Comparison of ENCODE assay signal across 15 cellular contexts in genomic region chr2:41718703-41719102, GRCh38.
A peak's percentile ranks its signal among the peaks of the same experiment; 100 is the strongest.
DNase-seq lines count a peak whose midpoint lies in the region; TF ChIP-seq lines count a peak whose summit lies in the region.
"Had no signal": no experiment of that assay in that cellular context is flagged by ENCODE, and none has a peak within 500 bp of the region (broad histone marks: within the 10 kb centered on the region; RNA-seq: fewer than 3 reads in every experiment).

No MANE protein-coding gene starts in this region.

- H2AK5ac ChIP-seq in H9 (ENCODE audit: insufficient read length, low read length), result no peak overlapping the region

- DNase-seq in CD1c-positive myeloid dendritic cell (ENCODE audit: extremely low spot score) (peak; percentile 21), NB4 (ENCODE audit: low read depth) (peak; percentile 16), SKM-1 (lab: John Stamatoyannopoulos, UW; ENCODE audit: unreplicated experiment) (peak; percentile 19), NCI-H1694 (lab: John Stamatoyannopoulos, UW) (no peak), NCI-H2171 treated with DMSO at 0.1 percent for 48 hours (lab: John Stamatoyannopoulos, UW) (no peak), H9 (no peak)
- DNase-seq: DMS 273 treated with DMSO at 0.1 percent for 48 hours, MG63, NCI-H1417 treated with DMSO at 0.1 percent for 48 hours, NCI-H2029 treated with DMSO at 0.1 percent for 48 hours, NCI-H226, NCI-H526 treated with DMSO at 0.1 percent for 48 hours, SIG-M5 had no signal

- H2BK12ac ChIP-seq in H9 (ENCODE audit: insufficient read length, low read depth, low read length), result no peak overlapping the region

- no peak overlapping the region for H2BK5ac ChIP-seq in H9 (ENCODE audit: insufficient read length, low read length)

- no peak overlapping the region for H3T11ph ChIP-seq in H9 (ENCODE audit: low read length)

- H3K4me3 ChIP-seq in NB4 (ENCODE audit: low read depth, low read length) (no peak overlapping the region), parathyroid adenoma (ENCODE audit: low read depth, low read length) (no peak overlapping the region)
- H3K4me3 ChIP-seq: MG63 had no signal

- H2BK20ac ChIP-seq in H9 (ENCODE audit: low read depth, low read length, poor library complexity, severe bottlenecking), result no peak overlapping the region

- H3K9ac ChIP-seq in parathyroid adenoma (no peak overlapping the region), H9 (ENCODE audit: extremely low read depth, insufficient read length, low read length) (no peak overlapping the region)
- H3K9ac ChIP-seq: KMS-11 had no signal

- no CpG with 5 or more reads among the region's 1 CpG for WGBS in H9 (ENCODE audit: extremely low coverage, insufficient read length, low lambda C conversion rate)

- H2AFZ ChIP-seq in parathyroid adenoma (peak overlapping the region; percentile 33), H9 (ENCODE audit: low read length) (no peak overlapping the region)

- H3K23ac ChIP-seq in H9 (ENCODE audit: insufficient read length, low read depth, low read length), result no peak overlapping the region

- no peak overlapping the region for H3K18ac ChIP-seq in H9 (ENCODE audit: insufficient read length, low read depth, low read length)

- no peaks in the 10 kb centered on the region for H3K23me2 ChIP-seq in H9 (ENCODE audit: insufficient read length, low read depth, low read length, poor library complexity, severe bottlenecking)

- no peak overlapping the region for H4K5ac ChIP-seq in H9 (ENCODE audit: insufficient read length, low read depth, low read length)

- no peak overlapping the region for H4K91ac ChIP-seq in H9 (ENCODE audit: insufficient read length, low read depth, low read length)

- TF ChIP-seq POLR2A in NB4 (IDR thresholded peaks at IDR 0.05; ENCODE audit: extremely low read depth, insufficient read length), result no peak

- no peaks in the 10 kb centered on the region for H4K20me1 ChIP-seq in H9 (ENCODE audit: control insufficient read depth, insufficient read depth, insufficient read length)

- H3K27me3 Mint-ChIP-seq in H9 (ENCODE audit: low read depth), result no peaks in the 10 kb centered on the region

- no peak overlapping the region for H3K4ac ChIP-seq in H9 (ENCODE audit: low read depth, low read length)

- no peaks in the 10 kb centered on the region for H3K36me3 Mint-ChIP-seq in H9 (ENCODE audit: insufficient read depth in 1 of 3, low read depth in 3 of 3)

- H3K14ac ChIP-seq in H9 (ENCODE audit: insufficient read depth, low read length), result no peak overlapping the region

- no peak overlapping the region for H3K27ac ChIP-seq in parathyroid adenoma
- no peak overlapping the region for H3K27ac ChIP-seq in H9 (ENCODE audit: insufficient read length, low read depth, low read length)
- H3K27ac ChIP-seq: KMS-11 had no signal

- no peak overlapping the region for H3K27ac Mint-ChIP-seq in H9

- H3K4me1 ChIP-seq in parathyroid adenoma (peaks cover 36% of the 10 kb centered on the region), H9 (ENCODE audit: insufficient read depth, low read length) (no peaks in the 10 kb centered on the region)

- TF ChIP-seq CTCF in NB4 (IDR thresholded peaks at IDR 0.05; ENCODE audit: low read depth, low read length), result no peak
- no peak for TF ChIP-seq CTCF in parathyroid adenoma (IDR thresholded peaks at IDR 0.05)
- TF ChIP-seq CTCF in H9 (conservative IDR thresholded peaks at IDR 0.05), result no peak

- H3K4me2 ChIP-seq in parathyroid adenoma (ENCODE audit: low read length) (no peak overlapping the region), H9 (ENCODE audit: insufficient read depth, insufficient read length, low read length) (no peak overlapping the region)
- H3K4me2 ChIP-seq: KMS-11 had no signal

- H3K79me2 ChIP-seq in parathyroid adenoma (no peaks in the 10 kb centered on the region), H9 (ENCODE audit: insufficient read depth, low read length) (no peaks in the 10 kb centered on the region)

- H2BK15ac ChIP-seq in H9 (ENCODE audit: low read depth, low read length), result no peak overlapping the region

- H3K9me3 Mint-ChIP-seq in H9, result no peaks in the 10 kb centered on the region

- H3K27me3 ChIP-seq in parathyroid adenoma (ENCODE audit: control insufficient read depth, insufficient read depth, low read length) (no peaks in the 10 kb centered on the region), H9 (ENCODE audit: insufficient read depth, low read length) (no peaks in the 10 kb centered on the region)
- H3K27me3 ChIP-seq: MG63 had no signal

- no peak overlapping the region for H4K8ac ChIP-seq in H9 (replicated peaks; ENCODE audit: insufficient read length, low read depth, low read length)

- H3K4me3 Mint-ChIP-seq in H9, result no peak overlapping the region

- H3K4me1 Mint-ChIP-seq in H9, result peaks cover 9 to 11% of the 10 kb centered on the region in 2 experiments

- H2BK120ac ChIP-seq in H9 (ENCODE audit: low read depth, low read length, poor library complexity, severe bottlenecking), result no peak overlapping the region

- H3K79me1 ChIP-seq in H9 (ENCODE audit: insufficient read depth, low read depth, low read length, poor library complexity, severe bottlenecking), result no peaks in the 10 kb centered on the region

- H3K9me3 ChIP-seq in parathyroid adenoma (ENCODE audit: control insufficient read depth, low read length) (no peaks in the 10 kb centered on the region), H9 (ENCODE audit: control insufficient read depth, low read depth, low read length) (no peaks in the 10 kb centered on the region)
- H3K9me3 ChIP-seq: MG63 had no signal

- no peaks in the 10 kb centered on the region for H3K36me3 ChIP-seq in parathyroid adenoma (ENCODE audit: control insufficient read depth, insufficient read depth, low read length)
- H3K36me3 ChIP-seq: MG63 had no signal

- H3K56ac ChIP-seq in H9 (ENCODE audit: insufficient read length, low read depth, low read length), result no peak overlapping the region

Comparison
In these comparisons a context has a peak if more than half of its experiments do, and no peak if none do; other contexts are left out.
1. DNase-seq: peak in CD1c-positive myeloid dendritic cell (single experiment), NB4 (single experiment) and SKM-1 (single experiment); none in NCI-H1694 (single experiment), NCI-H2171 treated with DMSO at 0.1 percent for 48 hours (single experiment) and H9 (single experiment).